In the genomic region with DNA sequence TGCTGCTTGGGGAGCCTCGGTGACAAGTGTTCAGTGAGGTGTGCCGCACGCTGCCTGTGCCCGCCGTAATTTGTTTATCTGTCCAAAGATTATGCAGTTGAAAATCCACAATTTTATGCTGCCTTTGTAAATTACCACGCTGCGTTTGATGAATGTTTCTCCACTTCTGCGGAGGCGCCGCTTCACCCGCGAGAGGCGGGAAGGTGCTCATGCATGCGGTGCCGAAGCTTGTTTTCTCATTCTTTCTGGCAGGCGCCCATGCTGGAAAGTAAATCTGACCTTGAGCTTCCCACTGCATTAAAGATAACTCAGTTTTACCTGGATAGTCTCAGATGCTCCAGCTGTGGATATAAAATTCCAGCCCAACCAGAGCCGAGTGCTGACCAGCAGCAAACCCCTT, we compare ENCODE assay signal across 12 cellular contexts. TPM values are rescaled to one million over a fixed set of nuclear protein-coding genes. Genes with fewer than 3 reads are reported as not detected.
"Had no signal": no experiment of that assay in that cellular context is flagged by ENCODE, and none has a peak within 500 bp of the region (broad histone marks: within the 10 kb centered on the region; RNA-seq: fewer than 3 reads in every experiment).

No MANE protein-coding gene starts in this region.

- H3K9me3 ChIP-seq: HAP-1 had no signal

- H3K4me3 Mint-ChIP-seq: HFFc6, IgD-negative memory B cell had no signal

- H3K9ac ChIP-seq: GM23248 had no signal

- H3K36me3 ChIP-seq: HAP-1 had no signal

- H3K4me3 ChIP-seq: GM23248, HAP-1 had no signal

- DNase-seq: GM23248, GOT3, H7, HFFc6, KBM-7 had no signal

- H3K27ac ChIP-seq: GM23248, HL-60 had no signal

- ATAC-seq: HCT116, HepG2 had no signal

- H3K4me1 ChIP-seq: HAP-1 had no signal

- H3K27ac Mint-ChIP-seq: HFFc6, IgD-negative memory B cell had no signal

RNA-seq across cellular contexts. Expression of gene NKX6-2, which starts 6.1 kb away (rescaled TPM):
- total RNA-seq: GM23248, H4, HepG2, HFFc6, HT1080 had no signal
